ENCODE assay signal across 8 cellular contexts in the genomic region with DNA sequence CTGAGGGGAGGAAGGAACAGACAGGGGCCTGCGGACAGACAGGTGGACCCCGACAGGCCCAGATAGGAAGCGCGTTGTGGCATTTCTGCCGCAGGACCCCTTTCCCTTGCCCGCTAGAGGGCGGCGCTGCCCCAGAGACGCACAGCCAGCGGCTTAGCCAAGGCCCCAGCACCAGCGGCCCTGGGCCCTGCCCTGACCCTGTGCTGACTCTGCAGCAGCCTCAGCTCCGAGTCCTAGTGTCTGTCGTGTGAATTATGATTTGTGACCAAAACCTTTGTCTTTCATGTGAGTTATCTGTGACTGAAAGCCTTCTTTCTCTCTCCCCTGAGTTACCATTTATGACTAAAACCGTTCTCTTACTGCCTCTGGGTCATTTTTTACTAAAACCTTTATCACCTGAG. TPM values are rescaled to one million over a fixed set of nuclear protein-coding genes. Genes with fewer than 3 reads are reported as not detected.
DNase-seq lines count a peak whose midpoint lies in the region; ATAC-seq and TF ChIP-seq lines count a peak whose summit lies in the region.

No MANE protein-coding gene starts in this region.

- no peak overlapping the region for H2AFZ ChIP-seq in GM23338

- H3K9me3 ChIP-seq in left ventricle myocardium inferior (replicated peaks) = peaks cover 6% of the 10 kb centered on the region
- H3K9me3 ChIP-seq in sigmoid colon = no peaks in the 10 kb centered on the region

- POLR2A ChIA-PET in activated naive CD8-positive, alpha-beta T cell treated with anti-CD3 and anti-CD28 coated beads, Interleukin-2, amount 10 ng/mL, durations not matched to agents 7 days and 5 days (lab: Charles Lee) = no interaction called here

- H3K9me3 Mint-ChIP-seq in GM23338 = no peaks in the 10 kb centered on the region
- no peaks in the 10 kb centered on the region for H3K9me3 Mint-ChIP-seq in activated naive CD8-positive, alpha-beta T cell treated with anti-CD3 and anti-CD28 coated beads, Interleukin-2, amount 10 ng/mL, durations not matched to agents 7 days and 5 days

- no peaks in the 10 kb centered on the region for H3F3A ChIP-seq in GM23338 (replicated peaks; ENCODE audit: low read depth)

- H3K79me2 ChIP-seq in GM23338 (replicated peaks; ENCODE audit: insufficient read depth) = no peaks in the 10 kb centered on the region

- ATAC-seq in GM23338 = peak; percentile 90
- ATAC-seq in activated naive CD8-positive, alpha-beta T cell treated with anti-CD3 and anti-CD28 coated beads, Interleukin-2, amount 10 ng/mL, durations not matched to agents 7 days and 5 days (ENCODE audit: low read depth) = peak; percentile 92
- ATAC-seq in GM21825 (IDR thresholded peaks at IDR 0.05; ENCODE audit: unreplicated experiment) = no peak

- no peak for TF ChIP-seq EP300 in sigmoid colon (IDR thresholded peaks at IDR 0.05)

- H3K4me3 Mint-ChIP-seq in GM23338 = no peak overlapping the region
- no peak overlapping the region for H3K4me3 Mint-ChIP-seq in activated naive CD8-positive, alpha-beta T cell treated with anti-CD3 and anti-CD28 coated beads, Interleukin-2, amount 10 ng/mL, durations not matched to agents 7 days and 5 days

- peak; percentile 92 for DNase-seq in DMS53 (lab: John Stamatoyannopoulos, UW)
- DNase-seq in GM23338 (ENCODE audit: low spot score) = peak; percentile 93
- DNase-seq in NCI-H1092 (lab: John Stamatoyannopoulos, UW) = peak; percentile 74
- peak; percentile 20 to 69 for DNase-seq in SW 1271 (lab: John Stamatoyannopoulos, UW)
- peak; percentile 84 for DNase-seq in activated naive CD8-positive, alpha-beta T cell treated with anti-CD3 and anti-CD28 coated beads, Interleukin-2, amount 10 ng/mL, durations not matched to agents 7 days and 5 days
- peak; percentile 83 for DNase-seq in left ventricle myocardium inferior
- DNase-seq in sigmoid colon = peak; percentile 89

- H3K36me3 ChIP-seq in GM23338 (ENCODE audit: insufficient read depth) = peaks cover 8% of the 10 kb centered on the region; the same call in 1 of the 2 replicates
- no peaks in the 10 kb centered on the region for H3K36me3 ChIP-seq in left ventricle myocardium inferior
- H3K36me3 ChIP-seq in sigmoid colon = no peaks in the 10 kb centered on the region

- H3K4me1 Mint-ChIP-seq in GM23338 = peaks cover 2% of the 10 kb centered on the region; the same call in 2 of the 3 replicates
- peaks cover 4% of the 10 kb centered on the region for H3K4me1 Mint-ChIP-seq in activated naive CD8-positive, alpha-beta T cell treated with anti-CD3 and anti-CD28 coated beads, Interleukin-2, amount 10 ng/mL, durations not matched to agents 7 days and 5 days

- 0 out of 2 replicates have a peak, but pooled peaks cover 18% of the 10 kb centered on the region for H4K20me1 ChIP-seq in GM23338 (replicated peaks; ENCODE audit: insufficient read depth)

- TF ChIP-seq POLR2A in sigmoid colon (IDR thresholded peaks at IDR 0.05) = no peak

- intact Hi-C loops in left ventricle myocardium inferior (cut with micrococcal nuclease) (loop anchor here (5.0 kb wide), 1 partner anchor 249 kb away; no protein-coding TSS in a partner anchor), sigmoid colon (cut with DNase I) (loop anchor here (1.0 to 10.0 kb wide), 2 partner anchors 217 to 721 kb away; no protein-coding TSS in a partner anchor)

- H3K27me3 Mint-ChIP-seq in GM23338 (ENCODE audit: insufficient read depth, low read depth, poor library complexity) = peaks cover 21% of the 10 kb centered on the region
- peaks cover 32% of the 10 kb centered on the region for H3K27me3 Mint-ChIP-seq in activated naive CD8-positive, alpha-beta T cell treated with anti-CD3 and anti-CD28 coated beads, Interleukin-2, amount 10 ng/mL, durations not matched to agents 7 days and 5 days

- no peak overlapping the region for H3K27ac Mint-ChIP-seq in GM23338
- H3K27ac Mint-ChIP-seq in activated naive CD8-positive, alpha-beta T cell treated with anti-CD3 and anti-CD28 coated beads, Interleukin-2, amount 10 ng/mL, durations not matched to agents 7 days and 5 days = no peak overlapping the region

- H3K4me3 ChIP-seq in GM23338 (no peak overlapping the region), left ventricle myocardium inferior (no peak overlapping the region), sigmoid colon (no peak overlapping the region)

- peaks cover 23% of the 10 kb centered on the region for H3K27me3 ChIP-seq in GM23338 (ENCODE audit: insufficient read depth)
- H3K27me3 ChIP-seq in left ventricle myocardium inferior (ENCODE audit: low read depth) = peaks cover 32% of the 10 kb centered on the region
- H3K27me3 ChIP-seq in sigmoid colon = peaks cover 0 to 15% (median 11%) of the 10 kb centered on the region in 3 donors

- no peaks in the 10 kb centered on the region for H3K9me2 ChIP-seq in GM23338 (ENCODE audit: insufficient read depth)

- peak; percentile 71 to 98 for TF ChIP-seq CTCF in GM23338 (conservative IDR thresholded peaks at IDR 0.05; ENCODE audit: low read depth in 2 of 2)
- peak; percentile 92 for TF ChIP-seq CTCF in left ventricle myocardium inferior (IDR thresholded peaks at IDR 0.05; ENCODE audit: borderline replicate concordance)
- TF ChIP-seq CTCF in sigmoid colon (IDR thresholded peaks at IDR 0.05) = peak; percentile 68 to 93 (median 80)

- no peaks in the 10 kb centered on the region for H3K4me1 ChIP-seq in GM23338 (ENCODE audit: insufficient read depth)
- H3K4me1 ChIP-seq in left ventricle myocardium inferior = peaks cover 13% of the 10 kb centered on the region
- peaks cover 0 to 14% (median 13%) of the 10 kb centered on the region in 4 donors for H3K4me1 ChIP-seq in sigmoid colon

- H3K27ac ChIP-seq in GM23338 (ENCODE audit: low read depth) (no peak overlapping the region), left ventricle myocardium inferior (replicated peaks) (no peak overlapping the region), sigmoid colon (no peak overlapping the region)

- 11% methylated on average over 14 of the region's 14 CpGs for WGBS in sigmoid colon, 2 donors

- no peak overlapping the region for H3K4me2 ChIP-seq in GM23338

- peaks cover 7% of the 10 kb centered on the region for H3K36me3 Mint-ChIP-seq in GM23338 (ENCODE audit: low read depth)
- H3K36me3 Mint-ChIP-seq in activated naive CD8-positive, alpha-beta T cell treated with anti-CD3 and anti-CD28 coated beads, Interleukin-2, amount 10 ng/mL, durations not matched to agents 7 days and 5 days = peaks cover 4% of the 10 kb centered on the region

TF ChIP-seq in GM23338, 12 proteins besides CTCF, POLR2A, EP300 and RAD21:
- TF ChIP-seq CREB1 (CRISPR knock-in tag; IDR thresholded peaks at IDR 0.05; ENCODE audit: low read depth) (0 out of 2 replicates have a peak, but pooled peaks have one; percentile 20), STAT1 (IDR thresholded peaks at IDR 0.05; ENCODE audit: unreplicated experiment) (no peak)

RNA-seq across cellular contexts. Expression of a gene that starts 30.8 kb away (rescaled TPM):
- total RNA-seq in GM23338 (2014; rRNA removed; shearing (Covaris generic)) = 44.4 and 44.8 TPM in 2 replicates
- polyA plus RNA-seq in GM23338 (2016; fragmentation: Nextera tagmentation; extraction: Ambion mirVana) = 42.2 and 42.5 TPM in 2 replicates
- 10 to 100 TPM; 18.3 to 20.9 TPM for total RNA-seq in activated naive CD8-positive, alpha-beta T cell treated with anti-CD3 and anti-CD28 coated beads, Interleukin-2, amount 10 ng/mL, durations not matched to agents 7 days and 5 days
- 0.44 TPM for total RNA-seq in left ventricle myocardium inferior
- under 1 TPM in 3 of 4 donors, not detected in 1; 0.16 to 0.83 (median 0.54) TPM for total RNA-seq in sigmoid colon
- 1 to 10 TPM; 1.2 to 7.7 (median 3.9) TPM for polyA plus RNA-seq in sigmoid colon

RNA-seq across cellular contexts. Expression of a gene that starts 30.9 kb away (rescaled TPM):
- total RNA-seq in GM23338 (2014; rRNA removed; shearing (Covaris generic)) = 41.6 and 54.7 TPM in 2 replicates
- 29.8 and 32.9 TPM in 2 replicates for polyA plus RNA-seq in GM23338 (2016; fragmentation: Nextera tagmentation; extraction: Ambion mirVana)
- 10 to 100 TPM; 63.5 to 65.6 TPM for total RNA-seq in activated naive CD8-positive, alpha-beta T cell treated with anti-CD3 and anti-CD28 coated beads, Interleukin-2, amount 10 ng/mL, durations not matched to agents 7 days and 5 days
- total RNA-seq in left ventricle myocardium inferior = 23.6 TPM
- total RNA-seq in sigmoid colon = 10 to 100 TPM; 21.4 to 38.8 (median 24.6) TPM
- polyA plus RNA-seq in sigmoid colon = 10 to 100 TPM; 12.9 to 28.3 (median 14.4) TPM

Comparison
In these comparisons a context has a peak if more than half of its experiments do, and no peak if none do; other contexts are left out.
1. RNA of a gene that starts 30.8 kb away (total RNA-seq): 44.4 to 44.8 TPM in GM23338 and 18.3 to 20.9 TPM in activated naive CD8-positive, alpha-beta T cell treated with anti-CD3 and anti-CD28 coated beads, Interleukin-2, amount 10 ng/mL, durations not matched to agents 7 days and 5 days; 0.16 to 0.83 TPM in sigmoid colon and 0.44 TPM in left ventricle myocardium inferior (single experiment); every median in the first group is over 10 times any median in the second.
2. Peak in every context shown above with its lines, with median percentiles within 50 percentile points of each other: DNase-seq and CTCF ChIP-seq.